In the genomic region with DNA sequence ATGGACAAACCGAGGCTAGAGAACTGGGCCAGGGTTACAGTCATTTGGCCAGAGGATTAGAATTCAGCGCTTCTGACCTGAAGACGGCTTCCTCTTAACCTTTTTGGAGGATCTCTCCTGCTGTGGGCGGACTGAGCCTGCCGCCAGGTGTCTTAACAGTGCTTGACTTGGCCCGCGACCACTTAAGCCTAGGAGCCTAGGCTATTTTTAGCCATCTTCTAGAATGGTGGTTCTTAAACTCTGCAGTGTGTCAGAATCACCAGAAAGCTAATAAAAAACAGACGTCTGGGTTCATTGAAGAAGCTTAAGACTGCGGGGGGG, we compare ENCODE assay signal across 1 cellular context.
TF ChIP-seq lines count a peak whose summit lies in the region.

No MANE protein-coding gene starts in this region.

TF ChIP-seq in H1, 55 proteins besides CTCF, POLR2A, EP300 and RAD21:
- TF ChIP-seq SAP30 (IDR thresholded peaks at IDR 0.05; ENCODE audit: insufficient read depth, insufficient replicate concordance, low read length), result peak; percentile 13
- TF ChIP-seq KDM1A (IDR thresholded peaks at IDR 0.05; ENCODE audit: borderline replicate concordance, low read length), result no peak
- no peak for TF ChIP-seq CREB1 (IDR thresholded peaks at IDR 0.05)
- TF ChIP-seq EZH2 (IDR thresholded peaks at IDR 0.05; ENCODE audit: low read depth, low read length, severe bottlenecking), result no peak
- TF ChIP-seq RBBP5 (IDR thresholded peaks at IDR 0.05; ENCODE audit: borderline replicate concordance, low read depth, low read length), result no peak
- no peak for TF ChIP-seq E2F6 (IDR thresholded peaks at IDR 0.05)
